In genomic region chr15:78808550-78808949, GRCh38 we compare ENCODE assay signal across 9 cellular contexts. TPM values are rescaled to one million over a fixed set of nuclear protein-coding genes. Genes with fewer than 3 reads are reported as not detected.
DNase-seq lines count a peak whose midpoint lies in the region; ATAC-seq, FAIRE-seq and TF ChIP-seq lines count a peak whose summit lies in the region.
"Had no signal": no experiment of that assay in that cellular context is flagged by ENCODE, and none has a peak within 500 bp of the region (broad histone marks: within the 10 kb centered on the region; RNA-seq: fewer than 3 reads in every experiment).

No MANE protein-coding gene starts in this region.

- H2BK15ac ChIP-seq in mesenchymal stem cell (ENCODE audit: low read depth, poor library complexity, severe bottlenecking), result no peak overlapping the region

- H3K4me3 ChIP-seq in DND-41 (ENCODE audit: low read depth in 1 of 2, low read length in 2 of 2) (no peak overlapping the region), mesenchymal stem cell (ENCODE audit: insufficient read depth in 1 of 2, low read depth in 1 of 2, low read length in 2 of 2) (no peak overlapping the region)

- no peak for FAIRE-seq in HTR-8/SVneo (lab: Jason Lieb, UNC)

- no peak overlapping the region for H4K8ac ChIP-seq in mesenchymal stem cell (ENCODE audit: low read length)

- peak overlapping the region; percentile 43 for H3K4me3 Mint-ChIP-seq in WTC11

- no peaks in the 10 kb centered on the region; the same call in 1 of the 2 replicates for H4K20me1 ChIP-seq in DND-41 (ENCODE audit: insufficient read depth, low read length)

- H3K4ac ChIP-seq in mesenchymal stem cell (ENCODE audit: low read depth in 1 of 2, low read length in 2 of 2), result no peak overlapping the region

- H2BK120ac ChIP-seq in mesenchymal stem cell (ENCODE audit: low read depth, low read length), result no peak overlapping the region

- no peak overlapping the region for H3K23ac ChIP-seq in mesenchymal stem cell (ENCODE audit: low read length in 2 of 2)

- H3K79me1 ChIP-seq in mesenchymal stem cell (replicated peaks; ENCODE audit: low read length, poor library complexity, severe bottlenecking), result peaks cover 31% of the 10 kb centered on the region

- no peaks in the 10 kb centered on the region for H3K79me2 ChIP-seq in DND-41 (ENCODE audit: insufficient read depth, low read length)

- ATAC-seq in DND-41 (ENCODE audit: insufficient read depth, low read depth), result 0 out of 3 replicates have a peak, but pooled peaks have one; percentile 47
- peak; percentile 26 for ATAC-seq in WTC11
- no peak for ATAC-seq in GM21529 (IDR thresholded peaks at IDR 0.05; ENCODE audit: unreplicated experiment)
- no peak for ATAC-seq in GM18511 (IDR thresholded peaks at IDR 0.05; ENCODE audit: unreplicated experiment)
- no peak for ATAC-seq in GM18870 (IDR thresholded peaks at IDR 0.05; ENCODE audit: unreplicated experiment)

- no peak overlapping the region for H3K18ac ChIP-seq in mesenchymal stem cell (ENCODE audit: low read depth in 1 of 2, low read length in 2 of 2)

- H3K9ac ChIP-seq in DND-41 (ENCODE audit: low read depth, low read length) (no peak overlapping the region), mesenchymal stem cell (ENCODE audit: low read length) (no peak overlapping the region)

- WGBS in mesenchymal stem cell, result 19% methylated on average over 2 of the region's 2 CpGs

- no peaks in the 10 kb centered on the region for H3K36me3 Mint-ChIP-seq in WTC11

- H3K9me3 ChIP-seq in DND-41 (ENCODE audit: insufficient read depth, low read length, severe bottlenecking) (no peaks in the 10 kb centered on the region), mesenchymal stem cell (ENCODE audit: control insufficient read depth, low read length) (no peaks in the 10 kb centered on the region)

- TF ChIP-seq CTCF in DND-41 (IDR thresholded peaks at IDR 0.05; ENCODE audit: borderline replicate concordance, extremely low read depth, low read length, poor library complexity, severe bottlenecking) (peak; percentile 60), WTC11 (IDR thresholded peaks at IDR 0.05) (peak; percentile 62)

- no peaks in the 10 kb centered on the region for H3K9me3 Mint-ChIP-seq in WTC11

- no peak overlapping the region for H3K14ac ChIP-seq in mesenchymal stem cell (ENCODE audit: low read length in 2 of 2)

- no peak overlapping the region for H4K91ac ChIP-seq in mesenchymal stem cell (ENCODE audit: low read length)

- DNase-seq in DND-41, result peak; percentile 9
- DNase-seq in HTR-8/SVneo (ENCODE audit: insufficient read length, low spot score), result peak; percentile 34
- DNase-seq in WTC11 (ENCODE audit: low spot score), result peak; percentile 54
- peak; percentile 45 for DNase-seq in hepatic stellate cell (ENCODE audit: low spot score)
- DNase-seq in mesenchymal stem cell, result no peak

- H3K27me3 ChIP-seq in DND-41 (ENCODE audit: insufficient read depth, low read length, poor library complexity) (no peaks in the 10 kb centered on the region), mesenchymal stem cell (ENCODE audit: control insufficient read depth in 1 of 2, insufficient read depth in 1 of 2, low read length in 2 of 2) (no peaks in the 10 kb centered on the region)

- H3K4me1 Mint-ChIP-seq in WTC11, result peaks cover 56% of the 10 kb centered on the region

- no peaks in the 10 kb centered on the region for H3K36me3 ChIP-seq in DND-41 (ENCODE audit: insufficient read depth, low read length)
- H3K36me3 ChIP-seq in mesenchymal stem cell (ENCODE audit: control insufficient read depth in 1 of 2, insufficient read depth in 2 of 2, low read depth in 1 of 2, low read length in 2 of 2), result peaks cover 0 to 5% of the 10 kb centered on the region in 2 experiments

- H3K27ac Mint-ChIP-seq in WTC11, result no peak overlapping the region

- no peaks in the 10 kb centered on the region for H3K4me1 ChIP-seq in DND-41 (ENCODE audit: insufficient read depth, low read length)
- peaks cover 23% of the 10 kb centered on the region for H3K4me1 ChIP-seq in mesenchymal stem cell (ENCODE audit: control insufficient read depth, insufficient read depth, low read depth, low read length)

- no peak overlapping the region for H3K27ac ChIP-seq in DND-41 (ENCODE audit: low read length)
- no peak overlapping the region for H3K27ac ChIP-seq in mesenchymal stem cell (ENCODE audit: low read length, poor library complexity, severe bottlenecking)

- H2BK5ac ChIP-seq in mesenchymal stem cell (ENCODE audit: low read depth, low read length, poor library complexity, severe bottlenecking), result no peak overlapping the region

- CTCF ChIA-PET in WTC11 (lab: Charles Lee), result interaction anchor here (0.6 to 2.6 kb wide), 27 partner anchors 9 to 419 kb away, joined by 3 to 17 read pairs (median 5); partner anchors contain the start of genes CTSH and MORF4L1

- no peak overlapping the region for H3K4me2 ChIP-seq in DND-41 (ENCODE audit: insufficient read depth, low read length)
- no peak overlapping the region for H3K4me2 ChIP-seq in mesenchymal stem cell (ENCODE audit: low read length, poor library complexity, severe bottlenecking)

- peaks cover 14% of the 10 kb centered on the region for H3K27me3 Mint-ChIP-seq in WTC11 (ENCODE audit: low read depth)

- no peak overlapping the region for H2AK5ac ChIP-seq in mesenchymal stem cell (ENCODE audit: low read length, severe bottlenecking)

- no peak overlapping the region for H2BK12ac ChIP-seq in mesenchymal stem cell (ENCODE audit: low read length in 2 of 2)

- POLR2A ChIA-PET in WTC11 (lab: Charles Lee), result interaction anchor here (0.5 to 0.6 kb wide), 2 partner anchors 12 to 66 kb away, joined by 4 read pairs; no protein-coding TSS in a partner anchor

- H2AFZ ChIP-seq in DND-41 (ENCODE audit: low read depth, low read length) (no peak overlapping the region), mesenchymal stem cell (ENCODE audit: low read depth, low read length) (no peak overlapping the region)

TF ChIP-seq in WTC11, 78 proteins besides CTCF, POLR2A, EP300 and RAD21 (continues in another document):
- TF ChIP-seq SOX15 (CRISPR knock-in tag; IDR thresholded peaks at IDR 0.05), result no peak
- TF ChIP-seq ZNF416 (CRISPR knock-in tag; IDR thresholded peaks at IDR 0.05), result no peak
- no peak for TF ChIP-seq PRRX2 (CRISPR knock-in tag; IDR thresholded peaks at IDR 0.05)
- no peak for TF ChIP-seq ESRRA (CRISPR knock-in tag; IDR thresholded peaks at IDR 0.05; ENCODE audit: borderline replicate concordance)
- no peak for TF ChIP-seq NR2C2 (CRISPR knock-in tag; IDR thresholded peaks at IDR 0.05)
- no peak for TF ChIP-seq SMAD3 (CRISPR knock-in tag; IDR thresholded peaks at IDR 0.05; ENCODE audit: borderline replicate concordance)
- no peak for TF ChIP-seq KAT7 (CRISPR knock-in tag; IDR thresholded peaks at IDR 0.05; ENCODE audit: borderline replicate concordance)
- no peak for TF ChIP-seq ATF3 (CRISPR knock-in tag; conservative IDR thresholded peaks at IDR 0.05)
- TF ChIP-seq ZNF532 (CRISPR knock-in tag; IDR thresholded peaks at IDR 0.05; ENCODE audit: borderline replicate concordance), result no peak
- no peak for TF ChIP-seq TCF7 (CRISPR knock-in tag; IDR thresholded peaks at IDR 0.05; ENCODE audit: low read depth)
- no peak for TF ChIP-seq ELF4 (CRISPR knock-in tag; IDR thresholded peaks at IDR 0.05; ENCODE audit: low read depth)
- no peak for TF ChIP-seq ATF2 (CRISPR knock-in tag; IDR thresholded peaks at IDR 0.05; ENCODE audit: borderline replicate concordance, low read depth)
- no peak for TF ChIP-seq ZNF138 (CRISPR knock-in tag; conservative IDR thresholded peaks at IDR 0.05)
- no peak for TF ChIP-seq MXD4 (CRISPR knock-in tag; IDR thresholded peaks at IDR 0.05; ENCODE audit: borderline replicate concordance)

RNA-seq across cellular contexts. Expression of gene ADAMTS7, which starts 2.7 kb away (rescaled TPM):
- total RNA-seq in WTC11 (2021), result 66.5 to 70.3 TPM (median 67.1 TPM) in 3 replicates
- polyA plus RNA-seq in mesenchymal stem cell (2013, experiment 1 of 2), result 14.1 TPM
- polyA plus RNA-seq in mesenchymal stem cell (2013, experiment 2 of 2), result 13.0 TPM
- polyA plus RNA-seq: naive thymus-derived CD8-positive, alpha-beta T cell had no signal

Comparison
In these comparisons a context has a peak if more than half of its experiments do, and no peak if none do; other contexts are left out.
1. ATAC-seq: peak in DND-41 (single experiment) and WTC11 (single experiment); none in GM21529 (single experiment), GM18511 (single experiment) and GM18870 (single experiment).